Comparison of ENCODE assay signal across 17 cellular contexts in genomic region chr3:15256861-15257341, GRCh38. TPM values are rescaled to one million over a fixed set of nuclear protein-coding genes. Genes with fewer than 3 reads are reported as not detected.
DNase-seq lines count a peak whose midpoint lies in the region; ATAC-seq and TF ChIP-seq lines count a peak whose summit lies in the region.
"Had no signal": no experiment of that assay in that cellular context is flagged by ENCODE, and none has a peak within 500 bp of the region (broad histone marks: within the 10 kb centered on the region; RNA-seq: fewer than 3 reads in every experiment).

No MANE protein-coding gene starts in this region.

- H3K4me3 Mint-ChIP-seq in CD4-positive, alpha-beta T cell = no peak overlapping the region
- H3K4me3 Mint-ChIP-seq in activated B cell treated with CpG ODN at 0.5 μM for 24 hours = no peak overlapping the region
- no peak overlapping the region for H3K4me3 Mint-ChIP-seq in progenitor cell of endocrine pancreas (ENCODE audit: low read depth)
- no peak overlapping the region for H3K4me3 Mint-ChIP-seq in immature natural killer cell
- H3K4me3 Mint-ChIP-seq: HFFc6; neural crest cell; stimulated activated naive CD8-positive, alpha-beta T cell treated with anti-CD3 and anti-CD28 coated beads, Interleukin-15, amount 100 ng/mL, for 72 hours had no signal

- POLR2A ChIA-PET in CD4-positive, alpha-beta T cell (lab: Charles Lee) = no interaction called here
- POLR2A ChIA-PET in activated B cell treated with CpG ODN at 0.5 μM for 24 hours (lab: Charles Lee) = no interaction called here

- H3K27ac ChIP-seq in CD4-positive, alpha-beta T cell (ENCODE audit: low read depth, low read length) = no peak overlapping the region
- H3K27ac ChIP-seq: HL-60 had no signal

- H3K9me3 ChIP-seq in CD4-positive, alpha-beta T cell (ENCODE audit: control insufficient read depth, low read length) = no peaks in the 10 kb centered on the region

- peaks cover 96% of the 10 kb centered on the region for H3K36me3 Mint-ChIP-seq in CD4-positive, alpha-beta T cell (ENCODE audit: low read depth)
- peaks cover 95% of the 10 kb centered on the region for H3K36me3 Mint-ChIP-seq in activated B cell treated with CpG ODN at 0.5 μM for 24 hours (ENCODE audit: low read depth)
- H3K36me3 Mint-ChIP-seq in progenitor cell of endocrine pancreas (ENCODE audit: insufficient read depth) = peaks cover 19% of the 10 kb centered on the region
- peaks cover 0 to 51% (median 30%) of the 10 kb centered on the region in 3 donors for H3K36me3 Mint-ChIP-seq in immature natural killer cell

- no peaks in the 10 kb centered on the region for H3K27me3 Mint-ChIP-seq in CD4-positive, alpha-beta T cell
- no peaks in the 10 kb centered on the region for H3K27me3 Mint-ChIP-seq in activated B cell treated with CpG ODN at 0.5 μM for 24 hours
- H3K27me3 Mint-ChIP-seq in progenitor cell of endocrine pancreas = no peaks in the 10 kb centered on the region
- peaks cover 0 to 7% (median 0%) of the 10 kb centered on the region in 3 donors for H3K27me3 Mint-ChIP-seq in immature natural killer cell (ENCODE audit: low read depth in 3 of 3)
- H3K27me3 Mint-ChIP-seq: stimulated activated naive CD8-positive, alpha-beta T cell treated with anti-CD3 and anti-CD28 coated beads, Interleukin-15, amount 100 ng/mL, for 72 hours had no signal

- peak overlapping the region; percentile 75 for H3K27ac Mint-ChIP-seq in CD4-positive, alpha-beta T cell
- H3K27ac Mint-ChIP-seq in activated B cell treated with CpG ODN at 0.5 μM for 24 hours (peak overlapping the region; percentile 30), progenitor cell of endocrine pancreas (peak overlapping the region; percentile 20), immature natural killer cell (peak overlapping the region in 3 of 6 donors; percentile 48 to 84 (median 83))
- H3K27ac Mint-ChIP-seq: stimulated activated naive CD8-positive, alpha-beta T cell treated with anti-CD3 and anti-CD28 coated beads, Interleukin-15, amount 100 ng/mL, for 72 hours had no signal

- ATAC-seq in CD4-positive, alpha-beta T cell (ENCODE audit: poor library complexity) = no peak
- ATAC-seq in activated B cell treated with CpG ODN at 0.5 μM for 24 hours (ENCODE audit: low read depth) (no peak), left ventricle myocardium superior (peak; percentile 80), HG02678 (IDR thresholded peaks at IDR 0.05; ENCODE audit: unreplicated experiment) (no peak)
- ATAC-seq: stimulated activated naive CD8-positive, alpha-beta T cell treated with anti-CD3 and anti-CD28 coated beads, Interleukin-15, amount 100 ng/mL, for 72 hours had no signal

- H3K4me1 Mint-ChIP-seq in CD4-positive, alpha-beta T cell (ENCODE audit: low read depth) = peaks cover 13% of the 10 kb centered on the region
- H3K4me1 Mint-ChIP-seq in activated B cell treated with CpG ODN at 0.5 μM for 24 hours (no peaks in the 10 kb centered on the region), progenitor cell of endocrine pancreas (ENCODE audit: low read depth) (no peaks in the 10 kb centered on the region), immature natural killer cell (peaks cover 27 to 56% of the 10 kb centered on the region in 2 donors)
- H3K4me1 Mint-ChIP-seq: neural crest cell had no signal

- no peaks in the 10 kb centered on the region for H3K9me3 Mint-ChIP-seq in CD4-positive, alpha-beta T cell
- no peaks in the 10 kb centered on the region for H3K9me3 Mint-ChIP-seq in activated B cell treated with CpG ODN at 0.5 μM for 24 hours
- H3K9me3 Mint-ChIP-seq in progenitor cell of endocrine pancreas (ENCODE audit: low read depth) = no peaks in the 10 kb centered on the region
- H3K9me3 Mint-ChIP-seq in immature natural killer cell = no peaks in the 10 kb centered on the region
- H3K9me3 Mint-ChIP-seq: HFFc6; neural crest cell; stimulated activated naive CD8-positive, alpha-beta T cell treated with anti-CD3 and anti-CD28 coated beads, Interleukin-15, amount 100 ng/mL, for 72 hours had no signal

- no peaks in the 10 kb centered on the region for H3K27me3 ChIP-seq in CD4-positive, alpha-beta T cell (ENCODE audit: control insufficient read depth, insufficient read depth, low read length)

- TF ChIP-seq CTCF in CD4-positive, alpha-beta T cell (IDR thresholded peaks at IDR 0.05) = no peak
- TF ChIP-seq CTCF in activated B cell treated with CpG ODN at 0.5 μM for 24 hours (IDR thresholded peaks at IDR 0.05) (no peak), progenitor cell of endocrine pancreas (IDR thresholded peaks at IDR 0.05; ENCODE audit: unreplicated experiment) (no peak)

- CTCF ChIA-PET in CD4-positive, alpha-beta T cell (lab: Charles Lee) = interaction anchor here (1.5 kb wide), 1 partner anchor 11 kb away, joined by 4 read pairs; no protein-coding TSS in a partner anchor
- CTCF ChIA-PET in activated B cell treated with CpG ODN at 0.5 μM for 24 hours (lab: Charles Lee) = interaction anchor here (0.6 to 1.3 kb wide), 3 partner anchors 61 to 156 kb away, joined by 3 to 4 read pairs (median 3); no protein-coding TSS in a partner anchor

- DNase-seq in CD4-positive, alpha-beta T cell = no peak
- DNase-seq in activated B cell treated with CpG ODN at 0.5 μM for 24 hours (no peak), left ventricle myocardium superior (peak; percentile 48), progenitor cell of endocrine pancreas (ENCODE audit: low spot score, unreplicated experiment) (no peak), HT-29 (ENCODE audit: low spot score) (no peak), immature natural killer cell (no peak)
- no peak for DNase-seq in activated CD8-positive, alpha-beta memory T cell treated with anti-CD3 and anti-CD28 coated beads, Interleukin-2, amount 50 U/mL, for 48 hours
- DNase-seq: amygdala; HFFc6; hippocampal formation; NCI-H1436 treated with DMSO at 0.1 percent for 48 hours; NCI-H526; stimulated activated naive CD8-positive, alpha-beta T cell treated with anti-CD3 and anti-CD28 coated beads, Interleukin-15, amount 100 ng/mL, for 72 hours; SW 1271 had no signal

- intact Hi-C loops in CD4-positive, alpha-beta T cell (cut with DNase I, micrococcal nuclease) = no loop called here
- intact Hi-C loops in activated B cell treated with CpG ODN at 0.5 μM for 24 hours (cut with micrococcal nuclease) = no loop called here
- intact Hi-C loops in left ventricle myocardium superior (cut with micrococcal nuclease) = loop anchor here (10.0 kb wide), 1 partner anchor 128 kb away; no protein-coding TSS in a partner anchor

RNA-seq across cellular contexts. Expression of gene CAPN7, which starts 50.9 kb away (rescaled TPM):
- total RNA-seq in CD4-positive, alpha-beta T cell = 10 to 100 TPM; 64.7 to 69.4 TPM
- total RNA-seq in activated B cell treated with CpG ODN at 0.5 μM for 24 hours (35.0 and 45.1 TPM in 2 replicates), left ventricle myocardium superior (34.2 TPM), progenitor cell of endocrine pancreas (46.3 and 49.2 TPM in 2 replicates)
- 12.3 and 16.6 TPM in 2 replicates for total RNA-seq in HT-29 (2014; rRNA removed; shearing (Covaris generic))
- polyA plus RNA-seq in immature natural killer cell = 10 to 100 TPM in 2 of 3 donors, 1 to 10 TPM in 1; 4.1 to 25.7 (median 19.4) TPM
